In the genomic region with DNA sequence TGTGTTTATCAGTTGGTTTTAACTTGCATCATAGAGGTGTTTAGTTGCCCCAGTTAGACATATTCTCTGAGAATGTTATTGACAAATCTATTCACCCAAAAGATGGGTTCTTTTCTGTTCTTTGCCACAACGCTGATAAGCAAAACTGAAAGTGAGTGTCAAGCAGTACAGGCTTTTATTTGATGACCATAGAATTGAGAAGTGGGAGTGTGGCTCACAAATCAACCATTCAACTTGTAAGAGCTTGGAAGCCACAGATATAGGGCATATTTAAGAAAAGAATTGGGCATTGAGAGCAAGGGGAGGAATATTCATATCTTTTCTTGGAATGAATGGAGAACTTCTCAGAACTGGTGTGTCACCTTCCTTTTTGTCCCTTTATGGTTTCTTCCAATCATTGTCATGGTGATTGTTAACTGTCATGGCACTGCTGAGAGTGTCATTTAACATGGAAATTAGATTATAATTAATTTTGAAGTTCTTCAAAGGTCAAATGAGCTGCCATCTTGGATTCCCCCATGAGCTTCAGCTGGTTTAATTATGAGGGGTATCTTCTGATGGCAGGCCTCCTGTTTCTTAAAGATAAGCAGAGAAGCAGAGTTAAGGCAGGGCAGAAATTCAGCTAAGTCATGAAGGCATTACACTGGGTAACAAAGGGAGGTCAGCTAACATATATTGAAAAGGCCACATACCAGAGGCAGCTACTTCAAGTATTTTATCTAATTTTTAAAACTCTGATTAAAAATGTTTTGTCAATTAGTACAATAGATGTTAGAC, we compare ENCODE assay signal across 1 cellular context.
TF ChIP-seq lines count a peak whose summit lies in the region.

No MANE protein-coding gene starts in this region.

TF ChIP-seq in K562, 482 proteins besides CTCF, POLR2A, EP300 and RAD21 (continued from another document):
- TF ChIP-seq, protein P1, sequence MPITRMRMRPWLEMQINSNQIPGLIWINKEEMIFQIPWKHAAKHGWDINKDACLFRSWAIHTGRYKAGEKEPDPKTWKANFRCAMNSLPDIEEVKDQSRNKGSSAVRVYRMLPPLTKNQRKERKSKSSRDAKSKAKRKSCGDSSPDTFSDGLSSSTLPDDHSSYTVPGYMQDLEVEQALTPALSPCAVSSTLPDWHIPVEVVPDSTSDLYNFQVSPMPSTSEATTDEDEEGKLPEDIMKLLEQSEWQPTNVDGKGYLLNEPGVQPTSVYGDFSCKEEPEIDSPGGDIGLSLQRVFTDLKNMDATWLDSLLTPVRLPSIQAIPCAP (CRISPR knock-in tag; IDR thresholded peaks at IDR 0.05; ENCODE audit: borderline replicate concordance): no peak
- peak; percentile 65 for TF ChIP-seq SMAD1 (IDR thresholded peaks at IDR 0.05; ENCODE audit: low read depth, low read length, partially characterized antibody)
- no peak for TF ChIP-seq ZBTB5 (IDR thresholded peaks at IDR 0.05)
- TF ChIP-seq ZNF124 (CRISPR knock-in tag; IDR thresholded peaks at IDR 0.05): no peak
- TF ChIP-seq HDAC6 (IDR thresholded peaks at IDR 0.05; ENCODE audit: low read depth, low read length): no peak
- 0 out of 2 replicates have a peak, but pooled peaks have one; percentile 21 for TF ChIP-seq HSF4 (CRISPR knock-in tag; IDR thresholded peaks at IDR 0.05; ENCODE audit: borderline replicate concordance)
- TF ChIP-seq OTX1 (CRISPR knock-in tag; IDR thresholded peaks at IDR 0.05): no peak
- TF ChIP-seq, protein P2, sequence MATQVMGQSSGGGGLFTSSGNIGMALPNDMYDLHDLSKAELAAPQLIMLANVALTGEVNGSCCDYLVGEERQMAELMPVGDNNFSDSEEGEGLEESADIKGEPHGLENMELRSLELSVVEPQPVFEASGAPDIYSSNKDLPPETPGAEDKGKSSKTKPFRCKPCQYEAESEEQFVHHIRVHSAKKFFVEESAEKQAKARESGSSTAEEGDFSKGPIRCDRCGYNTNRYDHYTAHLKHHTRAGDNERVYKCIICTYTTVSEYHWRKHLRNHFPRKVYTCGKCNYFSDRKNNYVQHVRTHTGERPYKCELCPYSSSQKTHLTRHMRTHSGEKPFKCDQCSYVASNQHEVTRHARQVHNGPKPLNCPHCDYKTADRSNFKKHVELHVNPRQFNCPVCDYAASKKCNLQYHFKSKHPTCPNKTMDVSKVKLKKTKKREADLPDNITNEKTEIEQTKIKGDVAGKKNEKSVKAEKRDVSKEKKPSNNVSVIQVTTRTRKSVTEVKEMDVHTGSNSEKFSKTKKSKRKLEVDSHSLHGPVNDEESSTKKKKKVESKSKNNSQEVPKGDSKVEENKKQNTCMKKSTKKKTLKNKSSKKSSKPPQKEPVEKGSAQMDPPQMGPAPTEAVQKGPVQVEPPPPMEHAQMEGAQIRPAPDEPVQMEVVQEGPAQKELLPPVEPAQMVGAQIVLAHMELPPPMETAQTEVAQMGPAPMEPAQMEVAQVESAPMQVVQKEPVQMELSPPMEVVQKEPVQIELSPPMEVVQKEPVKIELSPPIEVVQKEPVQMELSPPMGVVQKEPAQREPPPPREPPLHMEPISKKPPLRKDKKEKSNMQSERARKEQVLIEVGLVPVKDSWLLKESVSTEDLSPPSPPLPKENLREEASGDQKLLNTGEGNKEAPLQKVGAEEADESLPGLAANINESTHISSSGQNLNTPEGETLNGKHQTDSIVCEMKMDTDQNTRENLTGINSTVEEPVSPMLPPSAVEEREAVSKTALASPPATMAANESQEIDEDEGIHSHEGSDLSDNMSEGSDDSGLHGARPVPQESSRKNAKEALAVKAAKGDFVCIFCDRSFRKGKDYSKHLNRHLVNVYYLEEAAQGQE (CRISPR knock-in tag; IDR thresholded peaks at IDR 0.05; ENCODE audit: low read depth): no peak
- no peak for TF ChIP-seq KAT2B (IDR thresholded peaks at IDR 0.05; ENCODE audit: low read depth, low read length)
- no peak for TF ChIP-seq MCM3 (IDR thresholded peaks at IDR 0.05)
- no peak for TF ChIP-seq SNAPC5 (CRISPR knock-in tag; IDR thresholded peaks at IDR 0.05)
- peak; percentile 83; the same call in 1 of the 2 replicates for TF ChIP-seq ATF7 (IDR thresholded peaks at IDR 0.05)
- no peak for TF ChIP-seq TRIM28 (IDR thresholded peaks at IDR 0.05)
- TF ChIP-seq, protein P3, sequence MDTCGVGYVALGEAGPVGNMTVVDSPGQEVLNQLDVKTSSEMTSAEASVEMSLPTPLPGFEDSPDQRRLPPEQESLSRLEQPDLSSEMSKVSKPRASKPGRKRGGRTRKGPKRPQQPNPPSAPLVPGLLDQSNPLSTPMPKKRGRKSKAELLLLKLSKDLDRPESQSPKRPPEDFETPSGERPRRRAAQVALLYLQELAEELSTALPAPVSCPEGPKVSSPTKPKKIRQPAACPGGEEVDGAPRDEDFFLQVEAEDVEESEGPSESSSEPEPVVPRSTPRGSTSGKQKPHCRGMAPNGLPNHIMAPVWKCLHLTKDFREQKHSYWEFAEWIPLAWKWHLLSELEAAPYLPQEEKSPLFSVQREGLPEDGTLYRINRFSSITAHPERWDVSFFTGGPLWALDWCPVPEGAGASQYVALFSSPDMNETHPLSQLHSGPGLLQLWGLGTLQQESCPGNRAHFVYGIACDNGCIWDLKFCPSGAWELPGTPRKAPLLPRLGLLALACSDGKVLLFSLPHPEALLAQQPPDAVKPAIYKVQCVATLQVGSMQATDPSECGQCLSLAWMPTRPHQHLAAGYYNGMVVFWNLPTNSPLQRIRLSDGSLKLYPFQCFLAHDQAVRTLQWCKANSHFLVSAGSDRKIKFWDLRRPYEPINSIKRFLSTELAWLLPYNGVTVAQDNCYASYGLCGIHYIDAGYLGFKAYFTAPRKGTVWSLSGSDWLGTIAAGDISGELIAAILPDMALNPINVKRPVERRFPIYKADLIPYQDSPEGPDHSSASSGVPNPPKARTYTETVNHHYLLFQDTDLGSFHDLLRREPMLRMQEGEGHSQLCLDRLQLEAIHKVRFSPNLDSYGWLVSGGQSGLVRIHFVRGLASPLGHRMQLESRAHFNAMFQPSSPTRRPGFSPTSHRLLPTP (IDR thresholded peaks at IDR 0.05; ENCODE audit: borderline replicate concordance, extremely low read depth, insufficient read length): no peak
- no peak for TF ChIP-seq ZNF263 (CRISPR knock-in tag; IDR thresholded peaks at IDR 0.05; ENCODE audit: borderline replicate concordance)
- no peak for TF ChIP-seq CBX5 (IDR thresholded peaks at IDR 0.05; ENCODE audit: borderline replicate concordance, low read depth)
- TF ChIP-seq ZNF133 (CRISPR knock-in tag; IDR thresholded peaks at IDR 0.05): no peak
- TF ChIP-seq ETS1 (conservative IDR thresholded peaks at IDR 0.05; ENCODE audit: control insufficient read depth, low read depth, low read length): no peak
- no peak for TF ChIP-seq E2F3 (CRISPR knock-in tag; IDR thresholded peaks at IDR 0.05)
- no peak for TF ChIP-seq ETV6 (IDR thresholded peaks at IDR 0.05; ENCODE audit: borderline replicate concordance in 1 of 2, low read depth in 2 of 2, low read length in 1 of 2)
- TF ChIP-seq ETV6 (CRISPR knock-in tag; IDR thresholded peaks at IDR 0.05; ENCODE audit: borderline replicate concordance): no peak
- no peak for TF ChIP-seq SREBF1 (IDR thresholded peaks at IDR 0.05; ENCODE audit: borderline replicate concordance, low read depth, low read length)
- no peak for TF ChIP-seq SIRT6 (IDR thresholded peaks at IDR 0.05; ENCODE audit: low read depth, low read length)
- 0 out of 2 replicates have a peak, but pooled peaks have one; percentile 45 for TF ChIP-seq CREB5 (CRISPR knock-in tag; IDR thresholded peaks at IDR 0.05)
- TF ChIP-seq MXI1 (IDR thresholded peaks at IDR 0.05; ENCODE audit: low read depth, low read length): no peak
- TF ChIP-seq NUFIP1 (IDR thresholded peaks at IDR 0.05; ENCODE audit: partially characterized antibody): no peak
- TF ChIP-seq SIX5 (IDR thresholded peaks at IDR 0.05; ENCODE audit: borderline replicate concordance in 1 of 2, insufficient read depth in 1 of 2, low read depth in 1 of 2, low read length in 2 of 2): no peak
- no peak for TF ChIP-seq GABPB2 (CRISPR knock-in tag; conservative IDR thresholded peaks at IDR 0.05)
- TF ChIP-seq, protein P4, sequence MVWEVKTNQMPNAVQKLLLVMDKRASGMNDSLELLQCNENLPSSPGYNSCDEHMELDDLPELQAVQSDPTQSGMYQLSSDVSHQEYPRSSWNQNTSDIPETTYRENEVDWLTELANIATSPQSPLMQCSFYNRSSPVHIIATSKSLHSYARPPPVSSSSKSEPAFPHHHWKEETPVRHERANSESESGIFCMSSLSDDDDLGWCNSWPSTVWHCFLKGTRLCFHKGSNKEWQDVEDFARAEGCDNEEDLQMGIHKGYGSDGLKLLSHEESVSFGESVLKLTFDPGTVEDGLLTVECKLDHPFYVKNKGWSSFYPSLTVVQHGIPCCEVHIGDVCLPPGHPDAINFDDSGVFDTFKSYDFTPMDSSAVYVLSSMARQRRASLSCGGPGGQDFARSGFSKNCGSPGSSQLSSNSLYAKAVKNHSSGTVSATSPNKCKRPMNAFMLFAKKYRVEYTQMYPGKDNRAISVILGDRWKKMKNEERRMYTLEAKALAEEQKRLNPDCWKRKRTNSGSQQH (CRISPR knock-in tag; IDR thresholded peaks at IDR 0.05): no peak
- TF ChIP-seq TSHZ1 (CRISPR knock-in tag; IDR thresholded peaks at IDR 0.05): peak; percentile 19; the same call in 1 of the 2 replicates
- TF ChIP-seq ZNF174 (CRISPR knock-in tag; IDR thresholded peaks at IDR 0.05): 0 out of 2 replicates have a peak, but pooled peaks have one; percentile 58
- peak; percentile 79; the same call in 1 of the 2 replicates for TF ChIP-seq CHAMP1 (IDR thresholded peaks at IDR 0.05)
- TF ChIP-seq XRCC4 (IDR thresholded peaks at IDR 0.05; ENCODE audit: extremely low read depth, insufficient read depth, insufficient read length): no peak
